Comparison of ENCODE assay signal across 1 cellular context in genomic region chr7:116771640-116772039, GRCh38.
TF ChIP-seq lines count a peak whose summit lies in the region.

No MANE protein-coding gene starts in this region.

TF ChIP-seq in SK-N-SH, 30 proteins besides CTCF, POLR2A, EP300 and RAD21 (continued from another document):
- TF ChIP-seq, protein P1, sequence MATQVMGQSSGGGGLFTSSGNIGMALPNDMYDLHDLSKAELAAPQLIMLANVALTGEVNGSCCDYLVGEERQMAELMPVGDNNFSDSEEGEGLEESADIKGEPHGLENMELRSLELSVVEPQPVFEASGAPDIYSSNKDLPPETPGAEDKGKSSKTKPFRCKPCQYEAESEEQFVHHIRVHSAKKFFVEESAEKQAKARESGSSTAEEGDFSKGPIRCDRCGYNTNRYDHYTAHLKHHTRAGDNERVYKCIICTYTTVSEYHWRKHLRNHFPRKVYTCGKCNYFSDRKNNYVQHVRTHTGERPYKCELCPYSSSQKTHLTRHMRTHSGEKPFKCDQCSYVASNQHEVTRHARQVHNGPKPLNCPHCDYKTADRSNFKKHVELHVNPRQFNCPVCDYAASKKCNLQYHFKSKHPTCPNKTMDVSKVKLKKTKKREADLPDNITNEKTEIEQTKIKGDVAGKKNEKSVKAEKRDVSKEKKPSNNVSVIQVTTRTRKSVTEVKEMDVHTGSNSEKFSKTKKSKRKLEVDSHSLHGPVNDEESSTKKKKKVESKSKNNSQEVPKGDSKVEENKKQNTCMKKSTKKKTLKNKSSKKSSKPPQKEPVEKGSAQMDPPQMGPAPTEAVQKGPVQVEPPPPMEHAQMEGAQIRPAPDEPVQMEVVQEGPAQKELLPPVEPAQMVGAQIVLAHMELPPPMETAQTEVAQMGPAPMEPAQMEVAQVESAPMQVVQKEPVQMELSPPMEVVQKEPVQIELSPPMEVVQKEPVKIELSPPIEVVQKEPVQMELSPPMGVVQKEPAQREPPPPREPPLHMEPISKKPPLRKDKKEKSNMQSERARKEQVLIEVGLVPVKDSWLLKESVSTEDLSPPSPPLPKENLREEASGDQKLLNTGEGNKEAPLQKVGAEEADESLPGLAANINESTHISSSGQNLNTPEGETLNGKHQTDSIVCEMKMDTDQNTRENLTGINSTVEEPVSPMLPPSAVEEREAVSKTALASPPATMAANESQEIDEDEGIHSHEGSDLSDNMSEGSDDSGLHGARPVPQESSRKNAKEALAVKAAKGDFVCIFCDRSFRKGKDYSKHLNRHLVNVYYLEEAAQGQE (IDR thresholded peaks at IDR 0.05; ENCODE audit: low read depth, low read length) = no peak
- no peak for TF ChIP-seq RXRA (IDR thresholded peaks at IDR 0.05; ENCODE audit: borderline replicate concordance, low read depth)
- no peak for TF ChIP-seq SMC3 (IDR thresholded peaks at IDR 0.05; ENCODE audit: low read depth, low read length)
- TF ChIP-seq ZBTB33 (IDR thresholded peaks at IDR 0.05; ENCODE audit: borderline replicate concordance, low read depth) = no peak
- no peak for TF ChIP-seq JUND (IDR thresholded peaks at IDR 0.05)
TF ChIP-seq in SK-N-SH: peak in this region for 0.
